Comparison of ENCODE assay signal across 20 cellular contexts in genomic region chr4:105369988-105370387, GRCh38.
"Had no signal": no experiment of that assay in that cellular context is flagged by ENCODE, and none has a peak within 500 bp of the region (broad histone marks: within the 10 kb centered on the region; RNA-seq: fewer than 3 reads in every experiment).

No MANE protein-coding gene starts in this region.

- H3K27me3 ChIP-seq: esophagus squamous epithelium, gastroesophageal sphincter, neural progenitor cell, ovary, sigmoid colon, stomach, testis, upper lobe of left lung had no signal

- H3K4me2 ChIP-seq: neural progenitor cell had no signal

- H3K4me1 ChIP-seq: esophagus squamous epithelium, neural progenitor cell, stomach, testis, upper lobe of left lung had no signal

- H3K9ac ChIP-seq: neural progenitor cell had no signal

- DNase-seq: activated CD4-positive, alpha-beta T cell treated with anti-CD3 and anti-CD28 coated beads, Interleukin-2, amount 10 ng/mL, durations not matched to agents 7 days and 5 days; activated CD8-positive, alpha-beta memory T cell treated with anti-CD3 and anti-CD28 coated beads for 24 hours; activated naive CD8-positive, alpha-beta T cell treated with anti-CD3 and anti-CD28 coated beads, Interleukin-2, amount 50 U/mL, for 24 hours; caudate nucleus; cortex of kidney; effector CD8-positive, alpha-beta T cell; esophagus squamous epithelium; islet precursor cell; naive B cell; ovary; sigmoid colon; stimulated activated CD4-positive, alpha-beta T cell treated with anti-CD3 and anti-CD28 coated beads, Interleukin-2, amount 100 ng/mL, for 24 hours; stomach; T-cell; T-helper 9 cell; testis; upper lobe of left lung had no signal

- H2AFZ ChIP-seq: neural progenitor cell had no signal

- H3K27ac Mint-ChIP-seq: activated CD4-positive, alpha-beta T cell treated with anti-CD3 and anti-CD28 coated beads, Interleukin-2, amount 10 ng/mL, durations not matched to agents 7 days and 5 days; activated naive CD8-positive, alpha-beta T cell treated with anti-CD3 and anti-CD28 coated beads, Interleukin-2, amount 50 U/mL, for 24 hours; naive B cell; neural progenitor cell; T-cell had no signal

- H3K4me3 Mint-ChIP-seq: activated CD4-positive, alpha-beta T cell treated with anti-CD3 and anti-CD28 coated beads, Interleukin-2, amount 10 ng/mL, durations not matched to agents 7 days and 5 days; activated naive CD8-positive, alpha-beta T cell treated with anti-CD3 and anti-CD28 coated beads, Interleukin-2, amount 50 U/mL, for 24 hours; naive B cell; neural progenitor cell; T-cell had no signal

- H3K4me1 Mint-ChIP-seq: activated CD4-positive, alpha-beta T cell treated with anti-CD3 and anti-CD28 coated beads, Interleukin-2, amount 10 ng/mL, durations not matched to agents 7 days and 5 days; activated naive CD8-positive, alpha-beta T cell treated with anti-CD3 and anti-CD28 coated beads, Interleukin-2, amount 50 U/mL, for 24 hours; naive B cell; neural progenitor cell; T-cell had no signal

- H3K27ac ChIP-seq: esophagus squamous epithelium, gastroesophageal sphincter, neural progenitor cell, ovary, sigmoid colon, stomach, testis, upper lobe of left lung had no signal

- H3K36me3 ChIP-seq: ovary had no signal

- H3K27me3 Mint-ChIP-seq: activated CD4-positive, alpha-beta T cell treated with anti-CD3 and anti-CD28 coated beads, Interleukin-2, amount 10 ng/mL, durations not matched to agents 7 days and 5 days; activated naive CD8-positive, alpha-beta T cell treated with anti-CD3 and anti-CD28 coated beads, Interleukin-2, amount 50 U/mL, for 24 hours; naive B cell; T-cell had no signal

- H3K4me3 ChIP-seq: esophagus squamous epithelium, gastroesophageal sphincter, lung, neural progenitor cell, ovary, sigmoid colon, stomach, testis, upper lobe of left lung had no signal

- ATAC-seq: activated naive CD8-positive, alpha-beta T cell treated with anti-CD3 and anti-CD28 coated beads, Interleukin-2, amount 50 U/mL, for 24 hours; gastroesophageal sphincter; T-cell had no signal

- H3K9me3 ChIP-seq: gastroesophageal sphincter, ovary, sigmoid colon, testis, upper lobe of left lung had no signal
